Comparison of ENCODE assay signal across 1 cellular context in genomic region chr17:74921045-74921681, GRCh38.
A peak's percentile ranks its signal among the peaks of the same experiment; 100 is the strongest.
TF ChIP-seq lines count a peak whose summit lies in the region.

No MANE protein-coding gene starts in this region.

TF ChIP-seq in endothelial cell of umbilical vein, 7 proteins besides CTCF, POLR2A, EP300 and RAD21:
- TF ChIP-seq MAX (IDR thresholded peaks at IDR 0.05; ENCODE audit: insufficient read depth, insufficient read length) (no peak), EZH2 (IDR thresholded peaks at IDR 0.05; ENCODE audit: borderline replicate concordance, low read depth, low read length, severe bottlenecking) (peak; percentile 0), POLR2AphosphoS5 (IDR thresholded peaks at IDR 0.05; ENCODE audit: insufficient read depth, low read depth, low read length) (no peak), MYC (IDR thresholded peaks at IDR 0.05; ENCODE audit: low read depth, low read length) (no peak), JUN (IDR thresholded peaks at IDR 0.05; ENCODE audit: borderline replicate concordance, insufficient read depth, insufficient read length, low read depth) (no peak), GATA2 (IDR thresholded peaks at IDR 0.05; ENCODE audit: insufficient read depth, insufficient read length, low read depth, low read length) (no peak), FOS (IDR thresholded peaks at IDR 0.05; ENCODE audit: borderline replicate concordance, insufficient read depth, low read length) (no peak)
